Comparison of ENCODE assay signal across 8 cellular contexts in the genomic region with DNA sequence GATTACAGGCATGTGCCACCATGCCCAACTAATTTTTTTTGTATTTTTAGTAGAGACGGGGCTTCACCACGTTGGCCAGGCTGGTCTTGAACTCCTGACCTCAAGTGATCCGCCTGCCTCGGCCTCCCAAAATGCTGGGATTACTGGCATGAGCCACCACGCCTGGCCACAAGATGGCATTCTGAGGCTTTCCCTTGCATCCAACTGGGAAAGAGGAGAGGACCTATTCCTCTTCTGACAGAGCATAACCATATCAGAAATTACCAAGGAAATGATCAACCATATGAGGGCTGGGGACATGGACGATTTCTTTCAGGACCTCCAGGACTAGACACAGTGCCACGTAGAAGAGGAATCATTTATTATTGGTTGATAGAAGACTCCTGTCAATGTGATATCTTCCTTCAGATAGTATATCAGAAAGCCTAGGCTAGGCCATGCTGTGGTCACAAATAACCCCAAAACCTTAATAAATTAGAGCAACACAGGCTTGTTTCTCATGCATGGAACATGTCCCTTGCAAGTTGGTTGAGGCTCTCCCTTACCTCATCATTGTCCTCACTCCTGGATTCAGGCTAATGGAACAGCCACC.
DNase-seq lines count a peak whose midpoint lies in the region; ATAC-seq and TF ChIP-seq lines count a peak whose summit lies in the region.

No MANE protein-coding gene starts in this region.

- no peak for ATAC-seq in GM18909 (IDR thresholded peaks at IDR 0.05; ENCODE audit: poor library complexity, unreplicated experiment)

- H3K36me3 ChIP-seq in BJ (ENCODE audit: control insufficient read depth, insufficient read depth, low read length): no peaks in the 10 kb centered on the region
- H3K36me3 ChIP-seq in MG63: no peaks in the 10 kb centered on the region
- no peaks in the 10 kb centered on the region for H3K36me3 ChIP-seq in colonic mucosa

- CTCF ChIA-PET in BJ (lab: Yijun Ruan, JAX): interaction anchor here (0.7 to 6.0 kb wide), 9 partner anchors 8 to 192 kb away, joined by 3 to 78 read pairs (median 3); no protein-coding TSS in a partner anchor

- no peak overlapping the region for H3K9ac ChIP-seq in colonic mucosa (ENCODE audit: low read depth in 2 of 2, low read length in 2 of 2)

- no peak overlapping the region for H3K4me3 ChIP-seq in BJ (ENCODE audit: low read depth, low read length)
- no peak overlapping the region for H3K4me3 ChIP-seq in MG63
- no peak overlapping the region for H3K4me3 ChIP-seq in colonic mucosa

- no peaks in the 10 kb centered on the region for H3K4me1 ChIP-seq in colonic mucosa

- no peak overlapping the region for H3K27ac ChIP-seq in colonic mucosa

- intact Hi-C loops in colonic mucosa (cut with DNase I): loop anchor here (5.0 to 10.0 kb wide), 2 partner anchors 186 to 388 kb away; no protein-coding TSS in a partner anchor

- POLR2A ChIA-PET in BJ (lab: Charles Lee): no interaction called here

- TF ChIP-seq CTCF in BJ (IDR thresholded peaks at IDR 0.05; ENCODE audit: insufficient read depth, low read depth, low read length) (peak; percentile 72), colonic mucosa (IDR thresholded peaks at IDR 0.05) (peak; percentile 50)

- H3K27me3 ChIP-seq in BJ (ENCODE audit: control insufficient read depth, insufficient read depth, low read length): no peaks in the 10 kb centered on the region
- no peaks in the 10 kb centered on the region for H3K27me3 ChIP-seq in MG63
- no peaks in the 10 kb centered on the region for H3K27me3 ChIP-seq in colonic mucosa

- DNase-seq in BJ (ENCODE audit: low read depth) (no peak), MG63 (peak; percentile 46), colonic mucosa (peak; percentile 58), medulla oblongata (ENCODE audit: extremely low spot score) (peak; percentile 35), GDM1 (lab: John Stamatoyannopoulos, UW) (no peak)
- no peak for DNase-seq in activated naive CD4-positive, alpha-beta T cell treated with anti-CD3 and anti-CD28 coated beads, Interleukin-2, amount 50 U/mL, for 16 hours
- no peak for DNase-seq in stimulated activated CD4-positive, alpha-beta T cell treated with anti-CD3 and anti-CD28 coated beads, Interleukin-4, amount 100 ng/mL, for 24 hours

- H3K9me3 ChIP-seq in MG63 (peaks cover 10% of the 10 kb centered on the region), colonic mucosa (no peaks in the 10 kb centered on the region)

Comparison
In these comparisons a context has a peak if more than half of its experiments do, and no peak if none do; other contexts are left out.
1. DNase-seq: peak in MG63 (single experiment), colonic mucosa (single experiment) and medulla oblongata (single experiment); none in BJ (single experiment), activated naive CD4-positive, alpha-beta T cell treated with anti-CD3 and anti-CD28 coated beads, Interleukin-2, amount 50 U/mL, for 16 hours (single experiment), stimulated activated CD4-positive, alpha-beta T cell treated with anti-CD3 and anti-CD28 coated beads, Interleukin-4, amount 100 ng/mL, for 24 hours (single experiment) and GDM1 (single experiment).